In the genomic region with DNA sequence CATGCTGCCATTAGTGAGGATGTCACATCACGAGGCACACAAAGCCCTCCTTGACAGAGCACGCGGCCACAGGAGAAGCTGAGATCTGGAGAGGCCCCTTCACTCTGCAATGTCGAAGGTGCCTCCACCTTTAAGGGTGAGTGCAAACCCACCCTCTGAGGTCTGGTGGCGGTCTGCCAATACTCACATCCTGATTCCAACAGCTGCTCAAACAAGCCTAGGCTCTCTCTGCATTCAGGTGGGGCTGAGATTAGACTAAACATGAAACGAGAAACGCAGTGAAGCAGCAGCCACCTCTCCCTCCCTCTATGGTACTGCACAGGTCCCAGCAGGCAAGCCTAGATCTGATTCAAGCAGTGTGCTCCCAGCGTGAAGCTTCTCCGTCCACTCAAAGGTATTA, we compare ENCODE assay signal across 19 cellular contexts.
"Had no signal": no experiment of that assay in that cellular context is flagged by ENCODE, and none has a peak within 500 bp of the region (broad histone marks: within the 10 kb centered on the region; RNA-seq: fewer than 3 reads in every experiment).

No MANE protein-coding gene starts in this region.

- H3K4me3 Mint-ChIP-seq: activated CD4-positive, alpha-beta memory T cell treated with anti-CD3 and anti-CD28 coated beads for 36 hours; activated CD4-positive, alpha-beta T cell treated with anti-CD3 and anti-CD28 coated beads for 36 hours; activated naive CD4-positive, alpha-beta T cell treated with anti-CD3 and anti-CD28 coated beads, Interleukin-2, amount 10 ng/mL, durations not matched to agents 7 days and 5 days; activated T-cell treated with anti-CD3 and anti-CD28 coated beads, Interleukin-2, amount 50 U/mL, for 24 hours; dendritic cell treated with granulocyte-macrophage colony-stimulating factor and Interleukin-4, amounts not matched to agents 40 ng/mL and 50 ng/mL, for 4 days; endodermal cell; natural killer cell treated with Interleukin-12 subunit alpha and Interleukin-12 subunit beta and Interleukin-15 and Interleukin-18, amount 100 ng/mL, for 72 hours had no signal

- H3K27ac Mint-ChIP-seq: activated CD4-positive, alpha-beta memory T cell treated with anti-CD3 and anti-CD28 coated beads for 36 hours; activated CD4-positive, alpha-beta T cell treated with anti-CD3 and anti-CD28 coated beads for 36 hours; activated naive CD4-positive, alpha-beta T cell treated with anti-CD3 and anti-CD28 coated beads, Interleukin-2, amount 10 ng/mL, durations not matched to agents 7 days and 5 days; activated T-cell treated with anti-CD3 and anti-CD28 coated beads, Interleukin-2, amount 50 U/mL, for 24 hours; dendritic cell treated with granulocyte-macrophage colony-stimulating factor and Interleukin-4, amounts not matched to agents 40 ng/mL and 50 ng/mL, for 4 days; endodermal cell; natural killer cell treated with Interleukin-12 subunit alpha and Interleukin-12 subunit beta and Interleukin-15 and Interleukin-18, amount 100 ng/mL, for 72 hours had no signal

- H3K4me3 ChIP-seq: ascending aorta, breast epithelium, gastrocnemius medialis, heart right ventricle, tibial artery, vagina had no signal

- ATAC-seq: activated CD4-positive, alpha-beta T cell treated with anti-CD3 and anti-CD28 coated beads for 36 hours; gastrocnemius medialis; heart right ventricle had no signal

- H3K27me3 ChIP-seq: ascending aorta, vagina had no signal

- DNase-seq: activated CD4-positive, alpha-beta memory T cell treated with anti-CD3 and anti-CD28 coated beads for 36 hours; activated CD4-positive, alpha-beta T cell treated with anti-CD3 and anti-CD28 coated beads for 36 hours; activated naive CD4-positive, alpha-beta T cell treated with anti-CD3 and anti-CD28 coated beads, Interleukin-2, amount 10 ng/mL, durations not matched to agents 7 days and 5 days; activated T-cell treated with anti-CD3 and anti-CD28 coated beads, Interleukin-2, amount 50 U/mL, for 24 hours; cerebellar nuclear complex; endodermal cell; gastrocnemius medialis; heart right ventricle; mesendoderm; stimulated activated CD4-positive, alpha-beta T cell treated with anti-CD3 and anti-CD28 coated beads, Interleukin-15, amount 100 ng/mL, for 24 hours; stimulated activated CD4-positive, alpha-beta T cell treated with anti-CD3 and anti-CD28 coated beads, Interleukin-4, amount 100 ng/mL, for 1 hour; stimulated activated naive CD4-positive, alpha-beta T cell; WERI-Rb-1 had no signal

- H3K9me3 ChIP-seq: ascending aorta, breast epithelium, gastrocnemius medialis, heart right ventricle, tibial artery, vagina had no signal

- H3K9me3 Mint-ChIP-seq: activated CD4-positive, alpha-beta memory T cell treated with anti-CD3 and anti-CD28 coated beads for 36 hours; activated T-cell treated with anti-CD3 and anti-CD28 coated beads, Interleukin-2, amount 50 U/mL, for 24 hours; dendritic cell treated with granulocyte-macrophage colony-stimulating factor and Interleukin-4, amounts not matched to agents 40 ng/mL and 50 ng/mL, for 4 days; endodermal cell; natural killer cell treated with Interleukin-12 subunit alpha and Interleukin-12 subunit beta and Interleukin-15 and Interleukin-18, amount 100 ng/mL, for 72 hours had no signal

- H3K36me3 Mint-ChIP-seq: activated CD4-positive, alpha-beta memory T cell treated with anti-CD3 and anti-CD28 coated beads for 36 hours; activated naive CD4-positive, alpha-beta T cell treated with anti-CD3 and anti-CD28 coated beads, Interleukin-2, amount 10 ng/mL, durations not matched to agents 7 days and 5 days; natural killer cell treated with Interleukin-12 subunit alpha and Interleukin-12 subunit beta and Interleukin-15 and Interleukin-18, amount 100 ng/mL, for 72 hours had no signal

- H3K4me1 ChIP-seq: ascending aorta, breast epithelium, gastrocnemius medialis, heart right ventricle, tibial artery, vagina had no signal

- H3K27ac ChIP-seq: ascending aorta, breast epithelium, gastrocnemius medialis, heart right ventricle, tibial artery, vagina, WERI-Rb-1 had no signal

- H3K27me3 Mint-ChIP-seq: activated CD4-positive, alpha-beta memory T cell treated with anti-CD3 and anti-CD28 coated beads for 36 hours; dendritic cell treated with granulocyte-macrophage colony-stimulating factor and Interleukin-4, amounts not matched to agents 40 ng/mL and 50 ng/mL, for 4 days had no signal

- H3K36me3 ChIP-seq: ascending aorta, breast epithelium, gastrocnemius medialis, heart right ventricle, tibial artery, vagina, WERI-Rb-1 had no signal
